Comparison of ENCODE assay signal across 14 cellular contexts in the genomic region with DNA sequence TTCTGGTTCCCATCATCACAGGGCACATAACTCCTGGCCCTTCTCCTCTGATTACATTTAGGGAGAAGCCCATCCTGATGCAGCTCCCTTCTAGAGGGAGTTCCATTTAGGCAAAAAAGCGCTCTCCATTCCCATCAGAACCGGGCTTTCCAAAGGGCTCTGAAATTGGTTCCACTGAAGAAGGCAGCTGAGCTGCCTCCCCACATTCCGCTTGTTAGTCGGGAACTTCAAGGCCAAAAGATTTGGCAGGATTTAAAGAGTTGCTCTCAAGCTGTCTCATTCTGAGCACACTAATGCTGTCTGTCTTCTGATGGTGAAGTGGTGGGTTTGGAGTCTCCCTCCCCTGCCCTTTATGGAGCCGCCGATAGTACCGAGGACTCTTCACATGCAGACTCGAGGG. TPM values are rescaled to one million over a fixed set of nuclear protein-coding genes. Genes with fewer than 3 reads are reported as not detected.
A peak's percentile ranks its signal among the peaks of the same experiment; 100 is the strongest.
DNase-seq lines count a peak whose midpoint lies in the region; ATAC-seq and TF ChIP-seq lines count a peak whose summit lies in the region.
"Had no signal": no experiment of that assay in that cellular context is flagged by ENCODE, and none has a peak within 500 bp of the region (broad histone marks: within the 10 kb centered on the region; RNA-seq: fewer than 3 reads in every experiment).

No MANE protein-coding gene starts in this region.

- no peaks in the 10 kb centered on the region for H3K27me3 ChIP-seq in CD4-positive, CD25-positive, alpha-beta regulatory T cell (ENCODE audit: control insufficient read depth, insufficient read depth, low read length)
- no peaks in the 10 kb centered on the region for H3K27me3 ChIP-seq in foreskin keratinocyte

- H3K4me1 Mint-ChIP-seq in CD4-positive, CD25-positive, alpha-beta regulatory T cell, result peaks cover 2 to 6% (median 4%) of the 10 kb centered on the region in 4 donors

- H3K4me3 Mint-ChIP-seq in CD4-positive, CD25-positive, alpha-beta regulatory T cell, result no peak overlapping the region

- no peaks in the 10 kb centered on the region for H3K9me3 Mint-ChIP-seq in CD4-positive, CD25-positive, alpha-beta regulatory T cell

- no peak for ATAC-seq in CD4-positive, CD25-positive, alpha-beta regulatory T cell (ENCODE audit: low read depth in 2 of 2)
- ATAC-seq in omental fat pad (ENCODE audit: low FRiP score) (peak; percentile 45), foreskin keratinocyte (no peak)

- H3K27me3 Mint-ChIP-seq in CD4-positive, CD25-positive, alpha-beta regulatory T cell, result no peaks in the 10 kb centered on the region

- peaks cover 31% of the 10 kb centered on the region for H3K36me3 ChIP-seq in CD4-positive, CD25-positive, alpha-beta regulatory T cell (ENCODE audit: control insufficient read depth, insufficient read depth, low read length)

- no peak overlapping the region for H3K27ac ChIP-seq in CD4-positive, CD25-positive, alpha-beta regulatory T cell (ENCODE audit: insufficient read depth, low read length, poor library complexity, severe bottlenecking)
- no peak overlapping the region for H3K27ac ChIP-seq in foreskin keratinocyte
- H3K27ac ChIP-seq: C4-2B had no signal

- DNase-seq in CD4-positive, CD25-positive, alpha-beta regulatory T cell, result no peak
- DNase-seq in NCI-H69 (lab: John Stamatoyannopoulos, UW) (peak; percentile 29), fibroblast of mammary gland (ENCODE audit: low read depth) (peak; percentile 16), omental fat pad (ENCODE audit: low spot score) (no peak), foreskin keratinocyte (no peak), RPMI8226 (no peak), activated gamma-delta T cell (lab: John Stamatoyannopoulos, UW) (no peak)
- DNase-seq: DND-41, IMR-90, NCI-H187, NCI-H2107, NCI-H524 had no signal

- no peaks in the 10 kb centered on the region for H3K9me3 ChIP-seq in CD4-positive, CD25-positive, alpha-beta regulatory T cell (ENCODE audit: control insufficient read depth in 2 of 2, low read length in 2 of 2)

- no peaks in the 10 kb centered on the region for H3K4me1 ChIP-seq in CD4-positive, CD25-positive, alpha-beta regulatory T cell (ENCODE audit: control insufficient read depth, insufficient read depth, low read length, poor library complexity, severe bottlenecking)
- H3K4me1 ChIP-seq in foreskin keratinocyte, result peaks cover 6% of the 10 kb centered on the region

- H3K27ac Mint-ChIP-seq in CD4-positive, CD25-positive, alpha-beta regulatory T cell, result peak overlapping the region; percentile 63 to 90 (median 77)

- TF ChIP-seq CTCF in fibroblast of mammary gland (conservative IDR thresholded peaks at IDR 0.05; ENCODE audit: control insufficient read depth, insufficient read depth, low read depth, low read length) (no peak), omental fat pad (IDR thresholded peaks at IDR 0.05) (no peak), foreskin keratinocyte (conservative IDR thresholded peaks at IDR 0.05) (no peak)

- no peak overlapping the region for H3K4me3 ChIP-seq in CD4-positive, CD25-positive, alpha-beta regulatory T cell (ENCODE audit: low read depth, low read length)
- H3K4me3 ChIP-seq in fibroblast of mammary gland (ENCODE audit: control insufficient read depth, low read depth, low read length), result no peak overlapping the region

- H3K36me3 Mint-ChIP-seq in CD4-positive, CD25-positive, alpha-beta regulatory T cell, result peaks cover 22% of the 10 kb centered on the region

RNA-seq across cellular contexts. Expression of a gene that starts 26.7 kb away (rescaled TPM):
- 0.35 TPM for total RNA-seq in CD4-positive, CD25-positive, alpha-beta regulatory T cell
- polyA plus RNA-seq in CD4-positive, CD25-positive, alpha-beta regulatory T cell, result under 1 TPM; 0.11 to 0.23 (median 0.16) TPM
- total RNA-seq in omental fat pad, result under 1 TPM in 2 of 4 donors, not detected in 2; 0.13 to 0.19 TPM
- not detected in 2 replicates for total RNA-seq in foreskin keratinocyte
- polyA plus RNA-seq in foreskin keratinocyte, result 0.01 TPM in 1 of 2 replicates, not detected in the other
- total RNA-seq: RPMI7951 had no signal

Comparison
In these comparisons a context has a peak if more than half of its experiments do, and no peak if none do; other contexts are left out.
1. DNase-seq: peak in NCI-H69 (single experiment) and fibroblast of mammary gland (single experiment); none in CD4-positive, CD25-positive, alpha-beta regulatory T cell (0 of 3), omental fat pad (single experiment), foreskin keratinocyte (0 of 2), RPMI8226 (single experiment) and activated gamma-delta T cell (single experiment).